ENCODE assay signal across 1 cellular context in the genomic region with DNA sequence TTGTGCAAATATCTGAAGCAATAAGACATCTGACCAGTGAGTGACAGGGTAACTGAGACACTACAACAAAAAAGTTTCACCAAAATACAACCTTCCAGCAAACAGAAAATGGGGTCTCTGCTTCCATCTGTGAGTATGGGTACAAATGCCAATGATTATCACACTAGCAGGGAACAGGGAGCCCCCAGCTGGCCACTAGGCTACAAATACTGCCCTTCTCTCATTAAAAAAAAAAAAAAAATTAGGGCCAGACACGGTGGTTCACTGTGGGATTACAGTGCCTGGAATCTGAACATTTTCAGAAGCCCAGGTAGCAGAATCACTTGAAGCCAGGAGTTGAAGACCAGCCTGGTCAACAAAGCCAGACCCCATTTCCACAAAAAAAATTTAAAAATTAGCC.
TF ChIP-seq lines count a peak whose summit lies in the region.

No MANE protein-coding gene starts in this region.

TF ChIP-seq in H1, 55 proteins besides CTCF, POLR2A, EP300 and RAD21:
- TF ChIP-seq HDAC6 (IDR thresholded peaks at IDR 0.05; ENCODE audit: low read depth, low read length) (no peak), BCL11A (IDR thresholded peaks at IDR 0.05; ENCODE audit: low read depth in 2 of 2, low read length in 2 of 2) (no peak), KDM5A (IDR thresholded peaks at IDR 0.05; ENCODE audit: low read length) (no peak), FOSL1 (IDR thresholded peaks at IDR 0.05; ENCODE audit: insufficient read depth, low read depth, low read length) (no peak), SP4 (IDR thresholded peaks at IDR 0.05; ENCODE audit: low read length) (no peak), SRF (IDR thresholded peaks at IDR 0.05; ENCODE audit: low read depth, low read length) (no peak), PHF8 (conservative IDR thresholded peaks at IDR 0.05; ENCODE audit: low read depth, low read length) (no peak), SAP30 (IDR thresholded peaks at IDR 0.05; ENCODE audit: insufficient read depth, insufficient replicate concordance, low read length) (no peak), SIN3A (conservative IDR thresholded peaks at IDR 0.05 in 1 of 2, IDR thresholded peaks at IDR 0.05 in 1 of 2; ENCODE audit: low read depth in 1 of 2, low read length in 2 of 2) (no peak), SIX5 (IDR thresholded peaks at IDR 0.05; ENCODE audit: low read depth, low read length) (no peak), RNF2 (IDR thresholded peaks at IDR 0.05; ENCODE audit: borderline replicate concordance, low read depth, low read length, missing control alignments, poor library complexity, severe bottlenecking) (no peak)
TF ChIP-seq in H1: peak in this region for 0.
